In genomic region chr10:73965890-73966768, GRCh38 we compare ENCODE assay signal across 8 cellular contexts. TPM values are rescaled to one million over a fixed set of nuclear protein-coding genes. Genes with fewer than 3 reads are reported as not detected.
DNase-seq lines count a peak whose midpoint lies in the region; ATAC-seq and TF ChIP-seq lines count a peak whose summit lies in the region.

No MANE protein-coding gene starts in this region.

- no peaks in the 10 kb centered on the region for H3K36me3 ChIP-seq in tibial nerve

- peaks cover 2 to 5% (median 2%) of the 10 kb centered on the region in 3 donors for H3K27me3 Mint-ChIP-seq in immature natural killer cell (ENCODE audit: low read depth in 3 of 3)

- no peak for TF ChIP-seq POLR2A in lower leg skin (IDR thresholded peaks at IDR 0.05)
- TF ChIP-seq POLR2A in tibial nerve (IDR thresholded peaks at IDR 0.05), result peak in 1 of 2 donors; percentile 30

- no peaks in the 10 kb centered on the region for H3K9me3 Mint-ChIP-seq in immature natural killer cell

- ATAC-seq in HG03354 (IDR thresholded peaks at IDR 0.05; ENCODE audit: poor library complexity, severe bottlenecking, unreplicated experiment), result no peak

- peak; percentile 37 to 71 for TF ChIP-seq EP300 in tibial nerve (IDR thresholded peaks at IDR 0.05)

- H3K9me3 ChIP-seq in tibial nerve, result no peaks in the 10 kb centered on the region

- TF ChIP-seq CTCF in dorsolateral prefrontal cortex (IDR thresholded peaks at IDR 0.05 in 54 of 56, conservative IDR thresholded peaks at IDR 0.05 in 2 of 56; ENCODE audit: low read depth in 1 of 56, partially characterized antibody in 56 of 56), result no peak
- TF ChIP-seq CTCF in lower leg skin (IDR thresholded peaks at IDR 0.05), result no peak
- TF ChIP-seq CTCF in tibial nerve (IDR thresholded peaks at IDR 0.05), result no peak

- intact Hi-C loops in dorsolateral prefrontal cortex (cut with DNase I) (no loop called here), lower leg skin (cut with DNase I; ENCODE audit: low total_unique reads) (no loop called here)

- peaks cover 66 to 70% of the 10 kb centered on the region in 2 donors for H3K4me1 Mint-ChIP-seq in immature natural killer cell

- H3K27ac ChIP-seq in dorsolateral prefrontal cortex (peak overlapping the region in 40 of 59 donors; percentile 8 to 86 (median 60)), tibial nerve (peak overlapping the region; percentile 5 to 83 (median 74))

- H3K27ac Mint-ChIP-seq in immature natural killer cell, result no peak overlapping the region

- H3K36me3 Mint-ChIP-seq in immature natural killer cell, result no peaks in the 10 kb centered on the region

- H3K4me3 Mint-ChIP-seq in immature natural killer cell, result peak overlapping the region in 1 of 5 donors; percentile 6

- peaks cover 0 to 33% (median 6%) of the 10 kb centered on the region in 4 donors for H3K4me1 ChIP-seq in tibial nerve

- no peaks in the 10 kb centered on the region for H3K27me3 ChIP-seq in dorsolateral prefrontal cortex
- no peaks in the 10 kb centered on the region for H3K27me3 ChIP-seq in tibial nerve

- WGBS in lower leg skin, 2 donors, result 15 to 25% methylated on average over 16 of the region's 16 CpGs
- WGBS in tibial nerve, 2 donors, result 13 to 20% methylated on average over 16 of the region's 16 CpGs

- peak; percentile 71 for DNase-seq in D341Med (ENCODE audit: low spot score)
- peak; percentile 7 for DNase-seq in NCI-H774 (lab: John Stamatoyannopoulos, UW)
- peak in 6 of 10 donors; percentile 31 to 62 (median 40) for DNase-seq in dorsolateral prefrontal cortex
- peak; percentile 85 to 92 for DNase-seq in lower leg skin (ENCODE audit: low spot score in 2 of 2)
- peak; percentile 43 to 64 for DNase-seq in tibial nerve (ENCODE audit: low spot score in 2 of 2)
- DNase-seq in immature natural killer cell, result no peak
- DNase-seq in stimulated activated CD4-positive, alpha-beta T cell treated with anti-CD3 and anti-CD28 coated beads, Interleukin-4, amount 100 ng/mL, for 4 hours, result no peak

- H3K4me3 ChIP-seq in dorsolateral prefrontal cortex (peak overlapping the region in 23 of 59 donors; percentile 1 to 39 (median 26)), lower leg skin (ENCODE audit: low read depth, poor library complexity, severe bottlenecking) (no peak overlapping the region), tibial nerve (peak overlapping the region in 2 of 4 donors; percentile 16 to 18)

RNA-seq across cellular contexts. Expression of gene VCL, which starts 31.8 kb away (rescaled TPM):
- 10 to 100 TPM; 16.0 to 62.1 (median 29.9) TPM for total RNA-seq in dorsolateral prefrontal cortex
- 10 to 100 TPM; 53.3 to 90.4 (median 63.1) TPM for total RNA-seq in lower leg skin
- 100 to 1,000 TPM in 2 of 4 donors, 10 to 100 TPM in 2; 99.2 to 120 (median 106) TPM for total RNA-seq in tibial nerve
- 10 to 100 TPM; 38.6 to 95.0 (median 55.9) TPM for polyA plus RNA-seq in immature natural killer cell

RNA-seq across cellular contexts. Expression of gene PLAU, which starts 55.2 kb away (rescaled TPM):
- total RNA-seq in dorsolateral prefrontal cortex (1 to 10 TPM in 88 of 120 experiments, under 1 TPM in 31, not detected in 1; 0.37 to 7.2 (median 1.4) TPM), lower leg skin (10 to 100 TPM; 12.7 to 28.5 (median 14.7) TPM), tibial nerve (1 to 10 TPM; 2.5 to 7.8 (median 3.5) TPM)
- polyA plus RNA-seq in immature natural killer cell, result under 1 TPM in 1 of 3 donors, not detected in 2; 0.08 TPM

Comparison
In these comparisons a context has a peak if more than half of its experiments do, and no peak if none do; other contexts are left out.
1. DNase-seq: peak in D341Med (single experiment), NCI-H774 (single experiment), dorsolateral prefrontal cortex (6 of 10), lower leg skin (2 of 2) and tibial nerve (2 of 2); none in immature natural killer cell (0 of 3) and stimulated activated CD4-positive, alpha-beta T cell treated with anti-CD3 and anti-CD28 coated beads, Interleukin-4, amount 100 ng/mL, for 4 hours (0 of 2).